ENCODE assay signal across 8 cellular contexts in genomic region chr7:2104107-2104710, GRCh38.
DNase-seq lines count a peak whose midpoint lies in the region; ATAC-seq and TF ChIP-seq lines count a peak whose summit lies in the region.

No MANE protein-coding gene starts in this region.

- peaks cover 3% of the 10 kb centered on the region for H3K9me3 Mint-ChIP-seq in neural crest cell

- ATAC-seq in GM19463 (IDR thresholded peaks at IDR 0.05; ENCODE audit: unreplicated experiment) (peak; percentile 43), GM18873 (IDR thresholded peaks at IDR 0.05; ENCODE audit: low FRiP score, unreplicated experiment) (no peak)

- peak overlapping the region; percentile 76 for H3K4me3 Mint-ChIP-seq in neural crest cell

- peaks cover 78% of the 10 kb centered on the region for H3K4me1 Mint-ChIP-seq in neural crest cell

- peak overlapping the region; percentile 6 for H3K4me3 ChIP-seq in fibroblast of the aortic adventitia (ENCODE audit: low read depth, low read length)

- DNase-seq in activated effector memory CD4-positive, alpha-beta T cell treated with Interleukin-2 at 50 U/mL for 16 hours = peak; percentile 31
- DNase-seq in fibroblast of the aortic adventitia (ENCODE audit: low read depth) (peak; percentile 91), neural crest cell (ENCODE audit: low read depth, low spot score) (peak; percentile 82), stromal cell of bone marrow (ENCODE audit: low read depth) (peak; percentile 76), NCI-H2171 treated with DMSO at 0.1 percent for 48 hours (lab: John Stamatoyannopoulos, UW) (no peak)

- TF ChIP-seq CTCF in fibroblast of the aortic adventitia (IDR thresholded peaks at IDR 0.05; ENCODE audit: insufficient read depth, low read length) (peak; percentile 81), neural crest cell (conservative IDR thresholded peaks at IDR 0.05) (peak; percentile 70)

- peaks cover 8% of the 10 kb centered on the region for H3K36me3 Mint-ChIP-seq in neural crest cell (ENCODE audit: low read depth)

- no peaks in the 10 kb centered on the region for H3K27me3 Mint-ChIP-seq in neural crest cell (ENCODE audit: low read depth)

- peak overlapping the region; percentile 95 for H3K27ac Mint-ChIP-seq in neural crest cell (ENCODE audit: unreplicated experiment)

TF ChIP-seq in PFSK-1, 5 proteins besides CTCF, POLR2A, EP300 and RAD21:
- TF ChIP-seq POLR2AphosphoS5 (IDR thresholded peaks at IDR 0.05; ENCODE audit: low read depth, low read length) (peak; percentile 83), TAF1 (IDR thresholded peaks at IDR 0.05; ENCODE audit: borderline replicate concordance, insufficient read depth, low read length) (peak; percentile 51; the same call in 1 of the 2 replicates), REST (IDR thresholded peaks at IDR 0.05; ENCODE audit: insufficient read depth in 1 of 2, low read depth in 2 of 2, low read length in 2 of 2) (no peak), SIN3A (IDR thresholded peaks at IDR 0.05; ENCODE audit: borderline replicate concordance, insufficient read depth, low read length) (no peak), FOXP2 (optimal IDR thresholded peaks at IDR 0.05; ENCODE audit: borderline replicate concordance, extremely low read depth, extremely low read length, insufficient read depth) (no peak)
